Comparison of ENCODE assay signal across 9 cellular contexts in genomic region chr17:40550608-40551007, GRCh38. TPM values are rescaled to one million over a fixed set of nuclear protein-coding genes. Genes with fewer than 3 reads are reported as not detected.
DNase-seq lines count a peak whose midpoint lies in the region; ATAC-seq and TF ChIP-seq lines count a peak whose summit lies in the region.
"Had no signal": no experiment of that assay in that cellular context is flagged by ENCODE, and none has a peak within 500 bp of the region (broad histone marks: within the 10 kb centered on the region; RNA-seq: fewer than 3 reads in every experiment).

No MANE protein-coding gene starts in this region.

- H3K27me3 Mint-ChIP-seq in neural progenitor cell (ENCODE audit: insufficient read depth, low read depth) = peaks cover 7% of the 10 kb centered on the region

- no peaks in the 10 kb centered on the region for H3K79me2 ChIP-seq in neural progenitor cell (ENCODE audit: low read depth)

- no peaks in the 10 kb centered on the region for H3K27me3 ChIP-seq in BLaER1
- no peaks in the 10 kb centered on the region for H3K27me3 ChIP-seq in WERI-Rb-1 (ENCODE audit: insufficient read depth, low read depth, severe bottlenecking)
- no peaks in the 10 kb centered on the region for H3K27me3 ChIP-seq in gastroesophageal sphincter
- no peaks in the 10 kb centered on the region for H3K27me3 ChIP-seq in rectal smooth muscle tissue (ENCODE audit: control insufficient read depth, insufficient read depth, low read length)
- no peaks in the 10 kb centered on the region for H3K27me3 ChIP-seq in neural progenitor cell

- no peak for TF ChIP-seq POLR2A in gastroesophageal sphincter (IDR thresholded peaks at IDR 0.05)

- H3K4me2 ChIP-seq in BLaER1 = peak overlapping the region; percentile 98
- H3K4me2 ChIP-seq in neural progenitor cell = no peak overlapping the region

- H3K4me1 Mint-ChIP-seq in neural progenitor cell = peaks cover 29% of the 10 kb centered on the region

- H3K9me3 ChIP-seq in BLaER1 = no peaks in the 10 kb centered on the region
- H3K9me3 ChIP-seq in WERI-Rb-1 (ENCODE audit: severe bottlenecking) = peaks cover 2% of the 10 kb centered on the region
- no peaks in the 10 kb centered on the region for H3K9me3 ChIP-seq in gastroesophageal sphincter
- no peaks in the 10 kb centered on the region for H3K9me3 ChIP-seq in neural progenitor cell (ENCODE audit: low read depth)

- H3F3A ChIP-seq in neural progenitor cell (ENCODE audit: low read depth) = no peaks in the 10 kb centered on the region

- H3K27ac Mint-ChIP-seq in neural progenitor cell = no peak overlapping the region

- 47 to 55% methylated on average over 1 to 7 of the region's 8 CpGs for WGBS in gastroesophageal sphincter (ENCODE audit: low coverage in 1 of 2), 2 donors

- H4K20me1 ChIP-seq in BLaER1 = no peaks in the 10 kb centered on the region
- no peaks in the 10 kb centered on the region for H4K20me1 ChIP-seq in neural progenitor cell (ENCODE audit: low read depth)

- H3K36me3 ChIP-seq in BLaER1 = peaks cover 5% of the 10 kb centered on the region; the same call in 1 of the 2 replicates
- no peaks in the 10 kb centered on the region for H3K36me3 ChIP-seq in WERI-Rb-1
- no peaks in the 10 kb centered on the region for H3K36me3 ChIP-seq in gastroesophageal sphincter
- H3K36me3 ChIP-seq in rectal smooth muscle tissue (ENCODE audit: control insufficient read depth, insufficient read depth, low read length) = no peaks in the 10 kb centered on the region
- no peaks in the 10 kb centered on the region for H3K36me3 ChIP-seq in neural progenitor cell

- H3K4me1 ChIP-seq in BLaER1 = peaks cover 100% of the 10 kb centered on the region
- peaks cover 0 to 80% (median 50%) of the 10 kb centered on the region in 3 donors for H3K4me1 ChIP-seq in gastroesophageal sphincter
- H3K4me1 ChIP-seq in rectal smooth muscle tissue (ENCODE audit: control insufficient read depth, insufficient read depth, low read length) = peaks cover 39% of the 10 kb centered on the region
- H3K4me1 ChIP-seq in neural progenitor cell = peaks cover 17% of the 10 kb centered on the region

- no peaks in the 10 kb centered on the region for H3K36me3 Mint-ChIP-seq in neural progenitor cell

- H3K9ac ChIP-seq in BLaER1 (peak overlapping the region; percentile 64; the same call in 1 of the 2 replicates), rectal smooth muscle tissue (ENCODE audit: low read length) (no peak overlapping the region), neural progenitor cell (no peak overlapping the region)

- no peak for TF ChIP-seq EP300 in gastroesophageal sphincter (IDR thresholded peaks at IDR 0.05)

- no peaks in the 10 kb centered on the region for H3K9me3 Mint-ChIP-seq in neural progenitor cell

- H3K4me3 ChIP-seq in BLaER1 (no peak overlapping the region), WERI-Rb-1 (ENCODE audit: low read depth, low read length) (no peak overlapping the region), gastroesophageal sphincter (no peak overlapping the region), rectal smooth muscle tissue (ENCODE audit: low read length) (no peak overlapping the region), neural progenitor cell (no peak overlapping the region)

- DNase-seq in WERI-Rb-1 (peak; percentile 3), DMS79 (lab: John Stamatoyannopoulos, UW) (no peak), neural progenitor cell (ENCODE audit: low spot score) (no peak), NCI-H226 (no peak)
- DNase-seq: NCI-H446 had no signal

- TF ChIP-seq CTCF in WERI-Rb-1 (IDR thresholded peaks at IDR 0.05; ENCODE audit: low read depth, low read length) (no peak), gastroesophageal sphincter (IDR thresholded peaks at IDR 0.05) (no peak), neural progenitor cell (IDR thresholded peaks at IDR 0.05) (no peak)

- H2AFZ ChIP-seq in neural progenitor cell (replicated peaks) = no peak overlapping the region

- no peak overlapping the region for H3K4me3 Mint-ChIP-seq in neural progenitor cell

- ATAC-seq in gastroesophageal sphincter (peak; percentile 67), GM19035 (IDR thresholded peaks at IDR 0.05; ENCODE audit: unreplicated experiment) (no peak)

- H3K27ac ChIP-seq in BLaER1 (peak overlapping the region; percentile 89), WERI-Rb-1 (no peak overlapping the region), gastroesophageal sphincter (peak overlapping the region in 3 of 4 donors; percentile 75 to 80 (median 79)), rectal smooth muscle tissue (ENCODE audit: low read depth, low read length) (peak overlapping the region; percentile 76), neural progenitor cell (no peak overlapping the region)

RNA-seq across cellular contexts. Expression of gene CCR7, which starts 14.7 kb away (rescaled TPM):
- total RNA-seq in gastroesophageal sphincter (1 to 10 TPM in 1 of 4 donors, under 1 TPM in 2, not detected in 1; 0.15 to 2.2 (median 0.35) TPM), neural progenitor cell (ENCODE audit: low replicate concordance) (0.37 TPM in 1 of 2 replicates, not detected in the other)

RNA-seq across cellular contexts. Expression of gene TNS4, which starts 49.2 kb away (rescaled TPM):
- total RNA-seq in gastroesophageal sphincter (1 to 10 TPM in 1 of 4 donors, not detected in 3; 2.2 TPM), neural progenitor cell (ENCODE audit: low replicate concordance) (not detected in 2 replicates)

Comparison
In these comparisons a context has a peak if more than half of its experiments do, and no peak if none do; other contexts are left out.
1. H3K27ac ChIP-seq: peak in BLaER1 (single experiment), gastroesophageal sphincter (3 of 4) and rectal smooth muscle tissue (single experiment); none in WERI-Rb-1 (single experiment) and neural progenitor cell (single experiment).